ENCODE assay signal across 8 cellular contexts in the genomic region with DNA sequence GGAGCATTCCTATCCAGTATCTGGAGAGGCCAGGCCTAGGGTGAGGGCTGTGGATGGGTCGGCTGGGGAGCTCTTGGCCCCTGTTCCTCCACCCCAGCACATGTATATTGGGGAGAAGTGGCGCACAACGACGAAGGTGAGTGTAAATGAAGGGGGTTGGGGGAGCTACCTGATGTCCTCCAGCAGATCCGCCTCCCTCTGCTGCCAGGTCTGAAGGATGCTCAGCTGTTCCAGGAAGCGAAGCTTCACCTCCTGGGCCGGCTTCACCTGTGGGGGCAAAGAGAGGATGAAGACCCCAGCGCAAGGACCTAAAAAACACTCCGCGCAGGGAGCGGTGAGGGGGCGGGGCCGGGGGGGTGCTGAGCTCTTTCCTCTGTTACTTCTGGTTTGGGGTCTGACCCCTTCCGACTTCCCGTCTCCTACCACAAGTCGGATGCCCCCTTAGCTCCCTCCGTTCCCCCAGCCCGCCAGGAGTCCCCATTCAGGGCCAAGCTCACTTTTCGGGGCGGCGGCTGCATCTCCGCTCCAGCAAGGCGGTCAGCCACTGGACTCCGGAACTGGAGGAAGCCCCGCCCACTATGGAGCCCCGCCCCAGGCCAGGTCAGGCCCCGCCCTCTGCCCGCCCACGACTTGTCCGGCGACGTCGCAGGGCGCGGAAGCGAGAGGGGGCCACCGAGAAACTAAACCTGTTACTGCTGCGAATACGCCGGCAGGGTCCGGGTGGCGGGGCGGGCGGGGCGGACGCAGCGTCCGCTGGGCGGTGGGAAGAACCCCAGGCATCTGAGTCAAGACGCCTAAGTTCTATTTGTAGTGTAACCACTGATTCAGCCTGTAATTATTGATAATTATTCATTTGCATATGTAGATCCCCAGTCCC. TPM values are rescaled to one million over a fixed set of nuclear protein-coding genes. Genes with fewer than 3 reads are reported as not detected.
DNase-seq lines count a peak whose midpoint lies in the region; ATAC-seq and TF ChIP-seq lines count a peak whose summit lies in the region.

A gene (minus strand): TSS at position 568 of the 877 bp plus-strand sequence. CDS start 50 bp downstream, at position 518.

- peaks cover 41% of the 10 kb centered on the region for H3K36me3 ChIP-seq in HUES48 (ENCODE audit: control insufficient read depth, insufficient read depth, low read length)
- H3K36me3 ChIP-seq in SU-DHL-6 (ENCODE audit: low read length): no peaks in the 10 kb centered on the region
- H3K36me3 ChIP-seq in heart left ventricle: peaks cover 0 to 44% (median 20%) of the 10 kb centered on the region in 9 donors

- H3F3A ChIP-seq in SU-DHL-6 (ENCODE audit: insufficient read depth): peaks cover 11% of the 10 kb centered on the region; the same call in 1 of the 2 replicates

- H3K79me2 ChIP-seq in SU-DHL-6 (ENCODE audit: insufficient read depth, low read length): no peaks in the 10 kb centered on the region

- no peaks in the 10 kb centered on the region for H3K9me3 ChIP-seq in HUES48 (ENCODE audit: control insufficient read depth, insufficient read depth, low read length)
- H3K9me3 ChIP-seq in SU-DHL-6 (ENCODE audit: insufficient read depth, low read length): no peaks in the 10 kb centered on the region
- H3K9me3 ChIP-seq in heart left ventricle: no peaks in the 10 kb centered on the region

- H4K20me1 ChIP-seq in SU-DHL-6 (ENCODE audit: low read depth, low read length): no peaks in the 10 kb centered on the region

- peak within 1 kb of the TSS; percentile 84 for H2AFZ ChIP-seq in SU-DHL-6 (ENCODE audit: low read depth, low read length, severe bottlenecking)

- DNase-seq in DMS153 (lab: John Stamatoyannopoulos, UW): peak; percentile 12
- DNase-seq in activated naive CD8-positive, alpha-beta T cell treated with anti-CD3 and anti-CD28 coated beads, Interleukin-2, amount 50 U/mL, for 16 hours (ENCODE audit: low read depth, low spot score): peak; percentile 54
- peak; percentile 88 to 94 (median 89) for DNase-seq in heart left ventricle
- DNase-seq in posterior vena cava (ENCODE audit: low spot score): peak; percentile 97
- peak; percentile 88 for DNase-seq in type B pancreatic cell (ENCODE audit: extremely low spot score, unreplicated experiment)

- peaks cover 1% of the 10 kb centered on the region for H3K36me3 Mint-ChIP-seq in type B pancreatic cell

- H3K27me3 Mint-ChIP-seq in type B pancreatic cell: no peaks in the 10 kb centered on the region

- H3K4me1 Mint-ChIP-seq in type B pancreatic cell (ENCODE audit: unreplicated experiment): peaks cover 4% of the 10 kb centered on the region

- WGBS in heart left ventricle, 4 donors: 6 to 16% (median 9%) methylated on average over 15 to 50 of the region's 50 CpGs

- peak within 1 kb of the TSS; percentile 85 for H3K4me2 ChIP-seq in SU-DHL-6 (ENCODE audit: low read depth, low read length, poor library complexity, severe bottlenecking)

- no peak within 1 kb of the TSS for H3K9ac ChIP-seq in HUES48 (ENCODE audit: low read depth, low read length)
- H3K9ac ChIP-seq in SU-DHL-6 (ENCODE audit: low read length): peak within 1 kb of the TSS; percentile 73

- intact Hi-C loops in heart left ventricle (cut with DNase I) (no loop called here), posterior vena cava (cut with DNase I) (no loop called here)

- no peaks in the 10 kb centered on the region for H3K9me3 Mint-ChIP-seq in type B pancreatic cell

- H3K27ac ChIP-seq in HUES48 (ENCODE audit: low read depth, low read length) (no peak within 1 kb of the TSS), SU-DHL-6 (ENCODE audit: low read depth, low read length) (peak within 1 kb of the TSS; percentile 36; the same call in 1 of the 2 replicates), heart left ventricle (peak within 1 kb of the TSS in 7 of 12 donors; percentile 6 to 58 (median 43))

- H3K4me1 ChIP-seq in HUES48 (ENCODE audit: control insufficient read depth, insufficient read depth, low read length) (peaks cover 11% of the 10 kb centered on the region; the same call in 1 of the 2 replicates), heart left ventricle (peaks cover 0 to 18% (median 11%) of the 10 kb centered on the region in 12 donors)

- no peak for TF ChIP-seq CTCF in SU-DHL-6 (IDR thresholded peaks at IDR 0.05; ENCODE audit: insufficient read depth, low read length, poor library complexity, severe bottlenecking)
- TF ChIP-seq CTCF in heart left ventricle (IDR thresholded peaks at IDR 0.05): peak in 4 of 12 donors; percentile 16 to 41 (median 36)
- TF ChIP-seq CTCF in type B pancreatic cell (conservative IDR thresholded peaks at IDR 0.05): peak; percentile 37

- peak in 1 of 2 donors; percentile 26 for TF ChIP-seq POLR2A in heart left ventricle (IDR thresholded peaks at IDR 0.05)

- H3K9me2 ChIP-seq in SU-DHL-6 (replicated peaks; ENCODE audit: insufficient read depth, low read length): no peaks in the 10 kb centered on the region

- peak within 1 kb of the TSS; percentile 80 for H3K4me3 ChIP-seq in HUES48 (ENCODE audit: low read depth, low read length)
- H3K4me3 ChIP-seq in SU-DHL-6 (ENCODE audit: insufficient read depth, low read length, poor library complexity, severe bottlenecking): peak within 1 kb of the TSS; percentile 97
- H3K4me3 ChIP-seq in heart left ventricle: peak within 1 kb of the TSS; percentile 38 to 74 (median 61)

- ATAC-seq in GM21390 (IDR thresholded peaks at IDR 0.05; ENCODE audit: unreplicated experiment): peak; percentile 99
- peak; percentile 83 to 96 (median 92) for ATAC-seq in heart left ventricle

- H3K27ac Mint-ChIP-seq in type B pancreatic cell: peak within 1 kb of the TSS; percentile 9

- H3K27me3 ChIP-seq in HUES48 (ENCODE audit: control insufficient read depth, insufficient read depth, low read length) (no peaks in the 10 kb centered on the region), SU-DHL-6 (ENCODE audit: low read length) (no peaks in the 10 kb centered on the region), heart left ventricle (no peaks in the 10 kb centered on the region)

- H3K4me3 Mint-ChIP-seq in type B pancreatic cell: peak within 1 kb of the TSS; percentile 99

RNA-seq across cellular contexts. Expression of the gene that starts here (rescaled TPM):
- 1 to 10 TPM; 1.2 to 8.8 (median 2.3) TPM for total RNA-seq in heart left ventricle
- polyA plus RNA-seq in heart left ventricle: 1 to 10 TPM; 2.5 to 2.9 TPM
- 10 to 100 TPM; 11.6 to 13.6 TPM for total RNA-seq in posterior vena cava
- 28.5 and 29.4 TPM in 2 replicates for total RNA-seq in type B pancreatic cell (ENCODE audit: low replicate concordance)

Comparison
In these comparisons a context has a peak if more than half of its experiments do, and no peak if none do; other contexts are left out.
1. DNase-seq: peak in every context shown above with its lines; median percentile 97 in posterior vena cava; 89 in heart left ventricle; 88 in type B pancreatic cell; 54 in activated naive CD8-positive, alpha-beta T cell treated with anti-CD3 and anti-CD28 coated beads, Interleukin-2, amount 50 U/mL, for 16 hours; 12 in DMS153.